ENCODE assay signal across 27 cellular contexts in genomic region chr3:165169368-165169767, GRCh38. TPM values are rescaled to one million over a fixed set of nuclear protein-coding genes. Genes with fewer than 3 reads are reported as not detected.
A peak's percentile ranks its signal among the peaks of the same experiment; 100 is the strongest.
DNase-seq lines count a peak whose midpoint lies in the region; ATAC-seq, FAIRE-seq and TF ChIP-seq lines count a peak whose summit lies in the region.
"Had no signal": no experiment of that assay in that cellular context is flagged by ENCODE, and none has a peak within 500 bp of the region (broad histone marks: within the 10 kb centered on the region; RNA-seq: fewer than 3 reads in every experiment).

No MANE protein-coding gene starts in this region.

- FAIRE-seq in D721Med (lab: Jason Lieb, UNC) = no peak
- FAIRE-seq: A549, GM12878, GM12892, GM18507 had no signal

- CTCF ChIA-PET in activated CD8-positive, alpha-beta memory T cell treated with anti-CD3 and anti-CD28 coated beads, Interleukin-2, amount 10 ng/mL, durations not matched to agents 7 days and 5 days (lab: Charles Lee) = no interaction called here

- H3K9me3 Mint-ChIP-seq in activated CD8-positive, alpha-beta memory T cell treated with anti-CD3 and anti-CD28 coated beads, Interleukin-2, amount 10 ng/mL, durations not matched to agents 7 days and 5 days (ENCODE audit: low read depth) = peaks cover 2% of the 10 kb centered on the region
- H3K9me3 Mint-ChIP-seq: CD4-positive, alpha-beta T cell had no signal

- no peaks in the 10 kb centered on the region for H3K4me1 Mint-ChIP-seq in activated CD8-positive, alpha-beta memory T cell treated with anti-CD3 and anti-CD28 coated beads, Interleukin-2, amount 10 ng/mL, durations not matched to agents 7 days and 5 days
- H3K4me1 Mint-ChIP-seq: B cell had no signal

- H3K27ac ChIP-seq in VCaP = peak overlapping the region; percentile 72
- H3K27ac ChIP-seq: A549; BLaER1 treated with 17β-estradiol and CSF1 and Interleukin-3, amounts not matched to agents 10 nM and 100 nM; C4-2B had no signal

- H3K36me3 Mint-ChIP-seq in activated CD8-positive, alpha-beta memory T cell treated with anti-CD3 and anti-CD28 coated beads, Interleukin-2, amount 10 ng/mL, durations not matched to agents 7 days and 5 days = no peaks in the 10 kb centered on the region
- H3K36me3 Mint-ChIP-seq: CD8-positive, alpha-beta T cell had no signal

- no peak overlapping the region for H3K27ac Mint-ChIP-seq in activated CD8-positive, alpha-beta memory T cell treated with anti-CD3 and anti-CD28 coated beads, Interleukin-2, amount 10 ng/mL, durations not matched to agents 7 days and 5 days
- H3K27ac Mint-ChIP-seq: B cell; CD4-positive, alpha-beta T cell; CD8-positive, alpha-beta T cell had no signal

- no peaks in the 10 kb centered on the region for H3K27me3 Mint-ChIP-seq in activated CD8-positive, alpha-beta memory T cell treated with anti-CD3 and anti-CD28 coated beads, Interleukin-2, amount 10 ng/mL, durations not matched to agents 7 days and 5 days
- H3K27me3 Mint-ChIP-seq: B cell; CD4-positive, alpha-beta T cell had no signal

- TF ChIP-seq CTCF in VCaP (conservative IDR thresholded peaks at IDR 0.05) (no peak), D721Med (IDR thresholded peaks at IDR 0.05; ENCODE audit: insufficient read depth, missing control alignments) (no peak)

- H3K4me3 Mint-ChIP-seq in activated CD8-positive, alpha-beta memory T cell treated with anti-CD3 and anti-CD28 coated beads, Interleukin-2, amount 10 ng/mL, durations not matched to agents 7 days and 5 days = no peak overlapping the region
- H3K4me3 Mint-ChIP-seq: B cell; CD4-positive, alpha-beta T cell; CD8-positive, alpha-beta T cell had no signal

- no peak for DNase-seq in activated CD8-positive, alpha-beta memory T cell treated with anti-CD3 and anti-CD28 coated beads, Interleukin-2, amount 10 ng/mL, durations not matched to agents 7 days and 5 days
- no peak for DNase-seq in A172 (ENCODE audit: low spot score)
- no peak for DNase-seq in D721Med (ENCODE audit: insufficient read length, low spot score)
- DNase-seq: 8988T; AML-193; Caco-2; Calu3; CD4-positive, alpha-beta T cell; CD8-positive, alpha-beta T cell; DMS 273 treated with DMSO at 0.1 percent for 48 hours; DMS153; DMS53; DMS79; DND-41; EL; GDM1 had no signal

- peak; percentile 33 for ATAC-seq in esophagus mucosa
- ATAC-seq in activated CD8-positive, alpha-beta memory T cell treated with anti-CD3 and anti-CD28 coated beads, Interleukin-2, amount 10 ng/mL, durations not matched to agents 7 days and 5 days = no peak
- ATAC-seq: A549; CD8-positive, alpha-beta T cell; GM12878 had no signal

RNA-seq across cellular contexts. Expression of gene SLITRK3, which starts 26.8 kb away (rescaled TPM):
- 0.16 TPM for total RNA-seq in esophagus mucosa
- not detected for total RNA-seq in activated CD8-positive, alpha-beta memory T cell treated with anti-CD3 and anti-CD28 coated beads, Interleukin-2, amount 10 ng/mL, durations not matched to agents 7 days and 5 days
- 0.03 and 0.10 TPM in 2 replicates for total RNA-seq in A172 (2014; rRNA removed; shearing (Covaris generic))
- total RNA-seq: B cell; Caco-2; Calu3; CD4-positive, alpha-beta T cell; CD8-positive, alpha-beta T cell; Daoy; G401; GM12878 had no signal
